Comparison of ENCODE assay signal across 8 cellular contexts in genomic region chr12:56007892-56008471, GRCh38. TPM values are rescaled to one million over a fixed set of nuclear protein-coding genes. Genes with fewer than 3 reads are reported as not detected.
A peak's percentile ranks its signal among the peaks of the same experiment; 100 is the strongest.
DNase-seq lines count a peak whose midpoint lies in the region; ATAC-seq lines count a peak whose summit lies in the region.

No MANE protein-coding gene starts in this region.

- no peaks in the 10 kb centered on the region for H3K9me3 Mint-ChIP-seq in activated T-cell treated with anti-CD3 and anti-CD28 coated beads, Interleukin-2, amount 50 U/mL, for 72 hours
- no peaks in the 10 kb centered on the region for H3K9me3 Mint-ChIP-seq in activated naive CD8-positive, alpha-beta T cell treated with anti-CD3 and anti-CD28 coated beads, Interleukin-2, amount 10 ng/mL, durations not matched to agents 7 days and 5 days

- peak overlapping the region; percentile 100 for H3K4me3 ChIP-seq in right cardiac atrium (ENCODE audit: low read length)

- POLR2A ChIA-PET in activated naive CD8-positive, alpha-beta T cell treated with anti-CD3 and anti-CD28 coated beads, Interleukin-2, amount 10 ng/mL, durations not matched to agents 7 days and 5 days (lab: Charles Lee) = interaction anchor here (0.6 to 2.9 kb wide), 5 partner anchors 10 to 84 kb away, joined by 3 to 24 read pairs (median 4); partner anchors contain the start of genes IKZF4 and SUOX

- no peaks in the 10 kb centered on the region for H3K9me3 ChIP-seq in right cardiac atrium (ENCODE audit: control insufficient read depth, low read length)

- H3K4me3 Mint-ChIP-seq in activated T-cell treated with anti-CD3 and anti-CD28 coated beads, Interleukin-2, amount 50 U/mL, for 72 hours = peak overlapping the region; percentile 83 to 85
- H3K4me3 Mint-ChIP-seq in activated naive CD8-positive, alpha-beta T cell treated with anti-CD3 and anti-CD28 coated beads, Interleukin-2, amount 10 ng/mL, durations not matched to agents 7 days and 5 days = peak overlapping the region; percentile 86

- no peaks in the 10 kb centered on the region for H3K4me1 ChIP-seq in right cardiac atrium (ENCODE audit: control insufficient read depth, insufficient read depth, low read length)

- intact Hi-C loops in right cardiac atrium (cut with DNase I) = loop anchor here in 1 of 4 donors (5.0 kb wide), 1 partner anchor 34 kb away; the partner anchor contains the start of gene RPS26
- intact Hi-C loops in sciatic nerve (cut with DNase I) = no loop called here

- H3K27ac ChIP-seq in right cardiac atrium (ENCODE audit: low read length) = peak overlapping the region; percentile 39

- DNase-seq in activated T-cell treated with anti-CD3 and anti-CD28 coated beads, Interleukin-2, amount 50 U/mL, for 72 hours = no peak
- DNase-seq in activated T-cell treated with anti-CD3 and anti-CD28 coated beads, Interleukin-2, amount 50 U/mL, for 1 hour = no peak
- no peak for DNase-seq in activated naive CD8-positive, alpha-beta T cell treated with anti-CD3 and anti-CD28 coated beads, Interleukin-2, amount 10 ng/mL, durations not matched to agents 7 days and 5 days
- DNase-seq in right cardiac atrium (no peak), sciatic nerve (ENCODE audit: low spot score) (no peak), NCI-H1694 (lab: John Stamatoyannopoulos, UW) (no peak)

- H3K36me3 Mint-ChIP-seq in activated T-cell treated with anti-CD3 and anti-CD28 coated beads, Interleukin-2, amount 50 U/mL, for 72 hours (ENCODE audit: insufficient read depth in 2 of 2) = peaks cover 2 to 6% of the 10 kb centered on the region in 2 donors
- peaks cover 11% of the 10 kb centered on the region for H3K36me3 Mint-ChIP-seq in activated naive CD8-positive, alpha-beta T cell treated with anti-CD3 and anti-CD28 coated beads, Interleukin-2, amount 10 ng/mL, durations not matched to agents 7 days and 5 days

- no peaks in the 10 kb centered on the region for H3K27me3 Mint-ChIP-seq in activated T-cell treated with anti-CD3 and anti-CD28 coated beads, Interleukin-2, amount 50 U/mL, for 72 hours (ENCODE audit: low read depth)
- H3K27me3 Mint-ChIP-seq in activated naive CD8-positive, alpha-beta T cell treated with anti-CD3 and anti-CD28 coated beads, Interleukin-2, amount 10 ng/mL, durations not matched to agents 7 days and 5 days = no peaks in the 10 kb centered on the region

- 1% methylated on average over 16 of the region's 16 CpGs for WGBS in right cardiac atrium

- H3K4me1 Mint-ChIP-seq in activated T-cell treated with anti-CD3 and anti-CD28 coated beads, Interleukin-2, amount 50 U/mL, for 72 hours (ENCODE audit: low read depth) = peaks cover 44% of the 10 kb centered on the region
- peaks cover 22% of the 10 kb centered on the region for H3K4me1 Mint-ChIP-seq in activated naive CD8-positive, alpha-beta T cell treated with anti-CD3 and anti-CD28 coated beads, Interleukin-2, amount 10 ng/mL, durations not matched to agents 7 days and 5 days

- peak overlapping the region; percentile 59 for H3K27ac Mint-ChIP-seq in activated T-cell treated with anti-CD3 and anti-CD28 coated beads, Interleukin-2, amount 50 U/mL, for 72 hours
- peak overlapping the region; percentile 85 for H3K27ac Mint-ChIP-seq in activated naive CD8-positive, alpha-beta T cell treated with anti-CD3 and anti-CD28 coated beads, Interleukin-2, amount 10 ng/mL, durations not matched to agents 7 days and 5 days

- ATAC-seq in activated T-cell treated with anti-CD3 and anti-CD28 coated beads, Interleukin-2, amount 50 U/mL, for 72 hours (replicated peaks in 1 of 2) = no peak
- ATAC-seq in HG03521 (IDR thresholded peaks at IDR 0.05; ENCODE audit: unreplicated experiment) (peak; percentile 14), right cardiac atrium (peak; percentile 2 to 25), sciatic nerve (peak; percentile 38), GM21528 (IDR thresholded peaks at IDR 0.05; ENCODE audit: low FRiP score, unreplicated experiment) (no peak)
- no peak for ATAC-seq in activated naive CD8-positive, alpha-beta T cell treated with anti-CD3 and anti-CD28 coated beads, Interleukin-2, amount 10 ng/mL, durations not matched to agents 7 days and 5 days (ENCODE audit: low read depth)

- H3K27me3 ChIP-seq in right cardiac atrium (ENCODE audit: control insufficient read depth, insufficient read depth) = no peaks in the 10 kb centered on the region

RNA-seq across cellular contexts. Expression of gene SUOX, which starts 10.9 kb away (rescaled TPM):
- 1 to 10 TPM; 7.8 to 9.9 TPM for total RNA-seq in activated T-cell treated with anti-CD3 and anti-CD28 coated beads, Interleukin-2, amount 50 U/mL, for 72 hours
- total RNA-seq in activated naive CD8-positive, alpha-beta T cell treated with anti-CD3 and anti-CD28 coated beads, Interleukin-2, amount 10 ng/mL, durations not matched to agents 7 days and 5 days = 10 to 100 TPM in 1 of 2 experiments, 1 to 10 TPM in 1; 8.1 to 11.4 TPM
- total RNA-seq in right cardiac atrium (10 to 100 TPM; 20.7 to 30.8 (median 29.3) TPM), sciatic nerve (20.3 TPM)
- polyA plus RNA-seq in right cardiac atrium = 29.2 TPM

RNA-seq across cellular contexts. Expression of gene IKZF4, which starts 12.9 kb away (rescaled TPM):
- total RNA-seq in activated T-cell treated with anti-CD3 and anti-CD28 coated beads, Interleukin-2, amount 50 U/mL, for 72 hours = 10 to 100 TPM; 22.8 to 25.0 TPM
- total RNA-seq in activated naive CD8-positive, alpha-beta T cell treated with anti-CD3 and anti-CD28 coated beads, Interleukin-2, amount 10 ng/mL, durations not matched to agents 7 days and 5 days = 10 to 100 TPM; 14.9 to 18.2 TPM
- total RNA-seq in right cardiac atrium = 1 to 10 TPM; 5.6 to 8.7 (median 6.5) TPM
- polyA plus RNA-seq in right cardiac atrium = 2.7 TPM
- 13.7 TPM for total RNA-seq in sciatic nerve

RNA-seq across cellular contexts. Expression of gene RPS26, which starts 33.7 kb away (rescaled TPM):
- 10 to 100 TPM; 23.0 to 28.9 TPM for total RNA-seq in activated T-cell treated with anti-CD3 and anti-CD28 coated beads, Interleukin-2, amount 50 U/mL, for 72 hours
- 10 to 100 TPM; 39.1 to 42.6 TPM for total RNA-seq in activated naive CD8-positive, alpha-beta T cell treated with anti-CD3 and anti-CD28 coated beads, Interleukin-2, amount 10 ng/mL, durations not matched to agents 7 days and 5 days
- total RNA-seq in right cardiac atrium = 10 to 100 TPM; 30.0 to 55.1 (median 39.7) TPM
- polyA plus RNA-seq in right cardiac atrium = 739 TPM
- 93.6 TPM for total RNA-seq in sciatic nerve

RNA-seq across cellular contexts. Expression of gene RAB5B, which starts 34.1 kb away (rescaled TPM):
- total RNA-seq in activated T-cell treated with anti-CD3 and anti-CD28 coated beads, Interleukin-2, amount 50 U/mL, for 72 hours = 10 to 100 TPM; 49.4 to 56.6 TPM
- 10 to 100 TPM; 69.7 to 72.4 TPM for total RNA-seq in activated naive CD8-positive, alpha-beta T cell treated with anti-CD3 and anti-CD28 coated beads, Interleukin-2, amount 10 ng/mL, durations not matched to agents 7 days and 5 days
- total RNA-seq in right cardiac atrium (100 to 1,000 TPM; 111 to 132 (median 119) TPM), sciatic nerve (143 TPM)
- 86.4 TPM for polyA plus RNA-seq in right cardiac atrium

RNA-seq across cellular contexts. Expression of gene CDK2, which starts 41.4 kb away (rescaled TPM):
- total RNA-seq in activated T-cell treated with anti-CD3 and anti-CD28 coated beads, Interleukin-2, amount 50 U/mL, for 72 hours = 100 to 1,000 TPM in 1 of 2 donors, 10 to 100 TPM in 1; 89.2 to 103 TPM
- total RNA-seq in activated naive CD8-positive, alpha-beta T cell treated with anti-CD3 and anti-CD28 coated beads, Interleukin-2, amount 10 ng/mL, durations not matched to agents 7 days and 5 days = 100 to 1,000 TPM; 117 to 125 TPM
- total RNA-seq in right cardiac atrium (10 to 100 TPM; 12.7 to 17.2 (median 13.6) TPM), sciatic nerve (14.4 TPM)
- 8.1 TPM for polyA plus RNA-seq in right cardiac atrium

Comparison
In these comparisons a context has a peak if more than half of its experiments do, and no peak if none do; other contexts are left out.
1. ATAC-seq: peak in HG03521 (single experiment), right cardiac atrium (2 of 2) and sciatic nerve (single experiment); none in activated T-cell treated with anti-CD3 and anti-CD28 coated beads, Interleukin-2, amount 50 U/mL, for 72 hours (0 of 2), activated naive CD8-positive, alpha-beta T cell treated with anti-CD3 and anti-CD28 coated beads, Interleukin-2, amount 10 ng/mL, durations not matched to agents 7 days and 5 days (single experiment) and GM21528 (single experiment).